1 cellular context compared by ENCODE assay signal in the genomic region with DNA sequence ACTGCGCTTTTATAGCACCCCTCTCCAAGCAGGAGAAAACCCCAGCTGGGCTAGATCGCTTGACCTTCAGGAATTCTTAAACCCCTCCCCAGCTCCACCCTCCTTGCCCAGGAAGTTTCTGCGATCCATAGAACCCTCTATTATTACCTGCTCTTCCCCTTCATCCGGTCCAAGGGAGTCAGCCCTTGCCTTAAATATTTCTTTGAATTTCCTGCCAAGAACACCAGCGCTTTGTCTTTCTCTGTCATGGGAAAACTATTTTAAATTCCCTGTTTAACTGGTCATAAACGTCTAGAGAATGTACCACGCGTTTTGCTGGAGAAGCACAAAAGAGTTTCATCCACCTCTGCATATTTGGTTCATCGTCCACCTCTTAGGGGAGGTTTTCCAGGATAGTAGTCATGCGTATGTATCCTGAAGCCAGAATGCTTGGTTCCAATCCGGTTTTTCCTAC.
TF ChIP-seq lines count a peak whose summit lies in the region.

No MANE protein-coding gene starts in this region.

TF ChIP-seq in IMR-90, 13 proteins besides CTCF, POLR2A, EP300 and RAD21 (continued from another document):
- no peak for TF ChIP-seq CHD1 (IDR thresholded peaks at IDR 0.05; ENCODE audit: low read depth, low read length)
- TF ChIP-seq BHLHE40 (IDR thresholded peaks at IDR 0.05; ENCODE audit: low read depth, low read length) = no peak
- TF ChIP-seq, protein P1, sequence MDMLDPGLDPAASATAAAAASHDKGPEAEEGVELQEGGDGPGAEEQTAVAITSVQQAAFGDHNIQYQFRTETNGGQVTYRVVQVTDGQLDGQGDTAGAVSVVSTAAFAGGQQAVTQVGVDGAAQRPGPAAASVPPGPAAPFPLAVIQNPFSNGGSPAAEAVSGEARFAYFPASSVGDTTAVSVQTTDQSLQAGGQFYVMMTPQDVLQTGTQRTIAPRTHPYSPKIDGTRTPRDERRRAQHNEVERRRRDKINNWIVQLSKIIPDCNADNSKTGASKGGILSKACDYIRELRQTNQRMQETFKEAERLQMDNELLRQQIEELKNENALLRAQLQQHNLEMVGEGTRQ (IDR thresholded peaks at IDR 0.05; ENCODE audit: low read depth, low read length) = no peak
- TF ChIP-seq, protein P2, sequence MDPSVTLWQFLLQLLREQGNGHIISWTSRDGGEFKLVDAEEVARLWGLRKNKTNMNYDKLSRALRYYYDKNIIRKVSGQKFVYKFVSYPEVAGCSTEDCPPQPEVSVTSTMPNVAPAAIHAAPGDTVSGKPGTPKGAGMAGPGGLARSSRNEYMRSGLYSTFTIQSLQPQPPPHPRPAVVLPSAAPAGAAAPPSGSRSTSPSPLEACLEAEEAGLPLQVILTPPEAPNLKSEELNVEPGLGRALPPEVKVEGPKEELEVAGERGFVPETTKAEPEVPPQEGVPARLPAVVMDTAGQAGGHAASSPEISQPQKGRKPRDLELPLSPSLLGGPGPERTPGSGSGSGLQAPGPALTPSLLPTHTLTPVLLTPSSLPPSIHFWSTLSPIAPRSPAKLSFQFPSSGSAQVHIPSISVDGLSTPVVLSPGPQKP (IDR thresholded peaks at IDR 0.05; ENCODE audit: borderline replicate concordance, low read depth, low read length) = no peak
- TF ChIP-seq SMC3 (IDR thresholded peaks at IDR 0.05; ENCODE audit: low read depth, low read length) = no peak
